ENCODE assay signal across 15 cellular contexts in the genomic region with DNA sequence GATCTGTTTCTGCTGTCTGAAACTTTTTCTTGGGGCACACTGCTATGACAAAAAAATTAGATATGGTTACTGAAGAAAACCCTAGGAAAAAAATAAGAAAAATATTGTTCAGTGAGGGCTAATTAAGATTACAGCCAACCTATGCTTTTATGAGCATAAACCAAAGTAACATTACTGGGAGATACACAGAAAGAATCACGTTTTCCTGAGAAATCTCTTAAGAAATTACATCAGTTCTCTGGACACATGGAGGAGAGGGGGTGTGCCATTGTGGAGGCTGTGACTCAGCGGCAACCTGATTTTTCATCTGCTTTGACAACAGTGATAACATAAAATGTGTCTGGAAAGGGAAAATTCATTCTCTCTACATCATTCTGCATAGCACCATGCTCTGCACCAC. TPM values are rescaled to one million over a fixed set of nuclear protein-coding genes. Genes with fewer than 3 reads are reported as not detected.
DNase-seq lines count a peak whose midpoint lies in the region; ATAC-seq and TF ChIP-seq lines count a peak whose summit lies in the region.
"Had no signal": no experiment of that assay in that cellular context is flagged by ENCODE, and none has a peak within 500 bp of the region (broad histone marks: within the 10 kb centered on the region; RNA-seq: fewer than 3 reads in every experiment).

No MANE protein-coding gene starts in this region.

- peak overlapping the region; percentile 52 for H3K27ac Mint-ChIP-seq in osteocyte (ENCODE audit: unreplicated experiment)
- no peak overlapping the region for H3K27ac Mint-ChIP-seq in stimulated activated memory B cell treated with anti-CD40 and anti-IgM and Interleukin-4, amounts not matched to agents 10 μg/mL and 1 μg/mL and 100 μg/mL, for 72 hours

- H3K9ac ChIP-seq in SK-N-SH (peak overlapping the region; percentile 38; the same call in 1 of the 2 replicates), PC-3 (ENCODE audit: low read length) (no peak overlapping the region)

- H4K20me1 ChIP-seq in SK-N-SH (ENCODE audit: insufficient read depth) (no peaks in the 10 kb centered on the region), PC-3 (ENCODE audit: low read length) (no peaks in the 10 kb centered on the region)

- WGBS in SK-N-SH (ENCODE audit: low lambda C conversion rate), result 26% methylated on average over 2 of the region's 2 CpGs

- no peak overlapping the region for H3K4me2 ChIP-seq in SK-N-SH
- no peak overlapping the region for H3K4me2 ChIP-seq in PC-3 (ENCODE audit: low read length)

- CTCF ChIA-PET in SK-N-SH (lab: Yijun Ruan, JAX), result no interaction called here
- CTCF ChIA-PET in PC-3 (lab: Charles Lee), result no interaction called here

- H3K27me3 Mint-ChIP-seq in osteocyte (ENCODE audit: unreplicated experiment), result no peaks in the 10 kb centered on the region
- no peaks in the 10 kb centered on the region for H3K27me3 Mint-ChIP-seq in stimulated activated memory B cell treated with anti-CD40 and anti-IgM and Interleukin-4, amounts not matched to agents 10 μg/mL and 1 μg/mL and 100 μg/mL, for 72 hours

- H3K9me2 ChIP-seq in SK-N-SH (no peaks in the 10 kb centered on the region), PC-3 (replicated peaks; ENCODE audit: low read length) (no peaks in the 10 kb centered on the region)

- no peaks in the 10 kb centered on the region for H3K27me3 ChIP-seq in SK-N-SH (ENCODE audit: insufficient read depth)
- no peaks in the 10 kb centered on the region for H3K27me3 ChIP-seq in PC-3 (ENCODE audit: low read length)
- H3K27me3 ChIP-seq: gastrocnemius medialis had no signal

- POLR2A ChIA-PET in SK-N-SH (lab: Yijun Ruan, JAX), result no interaction called here
- POLR2A ChIA-PET in PC-3 (lab: Charles Lee; ENCODE audit: unreplicated experiment), result no interaction called here

- H2AFZ ChIP-seq in SK-N-SH (ENCODE audit: low read depth) (no peak overlapping the region), PC-3 (ENCODE audit: low read length) (no peak overlapping the region)

- no peak for ATAC-seq in stimulated activated memory B cell treated with anti-CD40 and anti-IgM and Interleukin-4, amounts not matched to agents 10 μg/mL and 1 μg/mL and 100 μg/mL, for 72 hours
- no peak for ATAC-seq in PC-3
- ATAC-seq: gastrocnemius medialis; naive thymus-derived CD8-positive, alpha-beta T cell; Panc1 had no signal

- H3K9me3 Mint-ChIP-seq in osteocyte (ENCODE audit: unreplicated experiment), result no peaks in the 10 kb centered on the region
- no peaks in the 10 kb centered on the region for H3K9me3 Mint-ChIP-seq in stimulated activated memory B cell treated with anti-CD40 and anti-IgM and Interleukin-4, amounts not matched to agents 10 μg/mL and 1 μg/mL and 100 μg/mL, for 72 hours

- TF ChIP-seq RAD21 in SK-N-SH (IDR thresholded peaks at IDR 0.05; ENCODE audit: low read length), result no peak

- no peak for TF ChIP-seq EP300 in SK-N-SH (IDR thresholded peaks at IDR 0.05; ENCODE audit: borderline replicate concordance in 1 of 2, low read depth in 1 of 2, low read length in 1 of 2)

- H3K36me3 Mint-ChIP-seq in osteocyte (ENCODE audit: unreplicated experiment), result no peaks in the 10 kb centered on the region
- H3K36me3 Mint-ChIP-seq in stimulated activated memory B cell treated with anti-CD40 and anti-IgM and Interleukin-4, amounts not matched to agents 10 μg/mL and 1 μg/mL and 100 μg/mL, for 72 hours, result no peaks in the 10 kb centered on the region
- H3K36me3 Mint-ChIP-seq: naive thymus-derived CD8-positive, alpha-beta T cell had no signal

- no peaks in the 10 kb centered on the region for H3K9me3 ChIP-seq in SK-N-SH
- no peaks in the 10 kb centered on the region for H3K9me3 ChIP-seq in PC-3 (ENCODE audit: low read length)
- H3K9me3 ChIP-seq: gastrocnemius medialis had no signal

- H3K4me1 Mint-ChIP-seq in osteocyte (ENCODE audit: unreplicated experiment), result peaks cover 18% of the 10 kb centered on the region
- peaks cover 21% of the 10 kb centered on the region for H3K4me1 Mint-ChIP-seq in stimulated activated memory B cell treated with anti-CD40 and anti-IgM and Interleukin-4, amounts not matched to agents 10 μg/mL and 1 μg/mL and 100 μg/mL, for 72 hours

- BruUV-seq in PC-3 (replicated peaks; lab: Mats Ljungman, UMichigan), result no TSS peak

- H3K4me3 Mint-ChIP-seq in osteocyte (ENCODE audit: unreplicated experiment), result no peak overlapping the region
- H3K4me3 Mint-ChIP-seq in stimulated activated memory B cell treated with anti-CD40 and anti-IgM and Interleukin-4, amounts not matched to agents 10 μg/mL and 1 μg/mL and 100 μg/mL, for 72 hours, result no peak overlapping the region
- H3K4me3 Mint-ChIP-seq: naive thymus-derived CD8-positive, alpha-beta T cell had no signal

- intact Hi-C loops in PC-3 (cut with micrococcal nuclease), result no loop called here

- no peak for TF ChIP-seq CTCF in SK-N-SH (IDR thresholded peaks at IDR 0.05)
- TF ChIP-seq CTCF in fibroblast of pulmonary artery (IDR thresholded peaks at IDR 0.05; ENCODE audit: low read length, missing control alignments), result no peak
- no peak for TF ChIP-seq CTCF in osteocyte (IDR thresholded peaks at IDR 0.05)
- TF ChIP-seq CTCF in PC-3 (conservative IDR thresholded peaks at IDR 0.05; ENCODE audit: low read depth, low read length), result no peak

- H3K27ac ChIP-seq in SK-N-SH (ENCODE audit: low read depth in 2 of 2, low read length in 1 of 2) (peak overlapping the region in 1 of 2 experiments; percentile 61; a peak in 2 of 4 replicates), PC-3 (ENCODE audit: low read length) (no peak overlapping the region)
- H3K27ac ChIP-seq: gastrocnemius medialis had no signal

- peaks cover 3% of the 10 kb centered on the region for H3F3A ChIP-seq in SK-N-SH (replicated peaks; ENCODE audit: insufficient read depth)
- H3F3A ChIP-seq in PC-3 (ENCODE audit: low read length, unreplicated experiment), result no peaks in the 10 kb centered on the region

- H3K4me3 ChIP-seq in SK-N-SH (ENCODE audit: low read depth in 2 of 2, low read length in 1 of 2) (no peak overlapping the region), fibroblast of pulmonary artery (replicated peaks; ENCODE audit: low read depth, low read length) (no peak overlapping the region), PC-3 (ENCODE audit: low read length) (no peak overlapping the region)
- H3K4me3 ChIP-seq: gastrocnemius medialis had no signal

- H3K4me1 ChIP-seq in SK-N-SH (ENCODE audit: control insufficient read depth in 1 of 2, insufficient read depth in 2 of 2, low read depth in 1 of 2, low read length in 1 of 2) (peaks cover 0 to 18% of the 10 kb centered on the region in 2 experiments; a peak in 1 of 4 replicates), PC-3 (ENCODE audit: insufficient read depth, low read length) (no peaks in the 10 kb centered on the region; the same call in 1 of the 2 replicates)
- H3K4me1 ChIP-seq: gastrocnemius medialis had no signal

- peak; percentile 66 for DNase-seq in GM04503 (ENCODE audit: low read depth)
- DNase-seq in SK-N-SH, result no peak
- DNase-seq in fibroblast of pulmonary artery (ENCODE audit: low read depth), result peak; percentile 88
- DNase-seq in osteocyte (ENCODE audit: extremely low spot score, unreplicated experiment), result no peak
- DNase-seq in NCI-H345 (lab: John Stamatoyannopoulos, UW), result no peak
- DNase-seq in PC-3, result no peak
- no peak for DNase-seq in activated T-cell treated with anti-CD3 and anti-CD28 coated beads, Interleukin-2, amount 50 U/mL, for 1 hour
- DNase-seq: activated CD4-positive, alpha-beta T cell treated with anti-CD3 and anti-CD28 coated beads, Interleukin-2, amount 50 U/mL, for 48 hours; gastrocnemius medialis; MV-4-11; naive thymus-derived CD8-positive, alpha-beta T cell; NCI-H2227 treated with DMSO at 0.1 percent for 48 hours; T-helper 9 cell had no signal

- H3K79me2 ChIP-seq in SK-N-SH (ENCODE audit: insufficient read depth), result no peaks in the 10 kb centered on the region
- no peaks in the 10 kb centered on the region for H3K79me2 ChIP-seq in PC-3 (ENCODE audit: low read length)

- H3K36me3 ChIP-seq in SK-N-SH (replicated peaks in 1 of 2; ENCODE audit: control insufficient read depth in 1 of 2, insufficient read depth in 2 of 2, low read length in 1 of 2) (no peaks in the 10 kb centered on the region), PC-3 (ENCODE audit: low read depth, low read length) (no peaks in the 10 kb centered on the region)
- H3K36me3 ChIP-seq: gastrocnemius medialis had no signal

TF ChIP-seq in SK-N-SH, 30 proteins besides CTCF, POLR2A, EP300 and RAD21 (continues in another document):
- TF ChIP-seq, protein P1, sequence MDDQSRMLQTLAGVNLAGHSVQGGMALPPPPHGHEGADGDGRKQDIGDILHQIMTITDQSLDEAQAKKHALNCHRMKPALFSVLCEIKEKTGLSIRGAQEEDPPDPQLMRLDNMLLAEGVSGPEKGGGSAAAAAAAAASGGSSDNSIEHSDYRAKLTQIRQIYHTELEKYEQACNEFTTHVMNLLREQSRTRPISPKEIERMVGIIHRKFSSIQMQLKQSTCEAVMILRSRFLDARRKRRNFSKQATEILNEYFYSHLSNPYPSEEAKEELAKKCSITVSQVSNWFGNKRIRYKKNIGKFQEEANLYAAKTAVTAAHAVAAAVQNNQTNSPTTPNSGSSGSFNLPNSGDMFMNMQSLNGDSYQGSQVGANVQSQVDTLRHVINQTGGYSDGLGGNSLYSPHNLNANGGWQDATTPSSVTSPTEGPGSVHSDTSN (IDR thresholded peaks at IDR 0.05), result peak; percentile 32; the same call in 1 of the 2 replicates
- TF ChIP-seq MXI1 (IDR thresholded peaks at IDR 0.05; ENCODE audit: low read depth, low read length), result no peak

RNA-seq across cellular contexts. Expression of a gene that starts 13.4 kb away (rescaled TPM):
- polyA plus RNA-seq in SK-N-SH (2012; rRNA removed), result 0.83 and 0.89 TPM in 2 replicates
- polyA plus RNA-seq in SK-N-SH (2012; cell fraction: cytosol; rRNA removed), result 1.2 and 1.8 TPM in 2 replicates
- polyA plus RNA-seq in SK-N-SH (2012; cell fraction: nucleus; rRNA removed), result 0.21 and 0.68 TPM in 2 replicates
- total RNA-seq in osteocyte (16.2 and 17.2 TPM in 2 replicates), PC-3 (2014; rRNA removed) (9.9 and 19.4 TPM in 2 replicates)

RNA-seq across cellular contexts. Expression of a gene that starts 41.2 kb away (rescaled TPM):
- 2.0 and 2.1 TPM in 2 replicates for polyA plus RNA-seq in SK-N-SH (2012; rRNA removed)
- 2.9 and 3.2 TPM in 2 replicates for polyA plus RNA-seq in SK-N-SH (2012; cell fraction: cytosol; rRNA removed)
- 1.8 and 3.2 TPM in 2 replicates for polyA plus RNA-seq in SK-N-SH (2012; cell fraction: nucleus; rRNA removed)
- total RNA-seq in osteocyte, result 5.0 and 6.9 TPM in 2 replicates
- 2.5 and 2.6 TPM in 2 replicates for total RNA-seq in PC-3 (2014; rRNA removed)

RNA-seq across cellular contexts. Expression of a gene that starts 54.5 kb away (rescaled TPM):
- 0.58 and 1.0 TPM in 2 replicates for polyA plus RNA-seq in SK-N-SH (2012; rRNA removed)
- polyA plus RNA-seq in SK-N-SH (2012; cell fraction: cytosol; rRNA removed), result 1.6 and 1.7 TPM in 2 replicates
- 0.50 and 1.3 TPM in 2 replicates for polyA plus RNA-seq in SK-N-SH (2012; cell fraction: nucleus; rRNA removed)
- not detected in 2 replicates for total RNA-seq in osteocyte
- total RNA-seq in PC-3 (2014; rRNA removed), result not detected in 2 replicates
- total RNA-seq: naive thymus-derived CD8-positive, alpha-beta T cell had no signal
- polyA plus RNA-seq: naive thymus-derived CD8-positive, alpha-beta T cell had no signal

Comparison
In these comparisons a context has a peak if more than half of its experiments do, and no peak if none do; other contexts are left out.
1. DNase-seq: peak in GM04503 (single experiment) and fibroblast of pulmonary artery (single experiment); none in SK-N-SH (single experiment), osteocyte (single experiment), NCI-H345 (single experiment), PC-3 (single experiment) and activated T-cell treated with anti-CD3 and anti-CD28 coated beads, Interleukin-2, amount 50 U/mL, for 1 hour (single experiment).